ENCODE assay signal across 20 cellular contexts in genomic region chr7:33196194-33196593, GRCh38.
DNase-seq lines count a peak whose midpoint lies in the region; ATAC-seq and TF ChIP-seq lines count a peak whose summit lies in the region.
"Had no signal": no experiment of that assay in that cellular context is flagged by ENCODE, and none has a peak within 500 bp of the region (broad histone marks: within the 10 kb centered on the region; RNA-seq: fewer than 3 reads in every experiment).

No MANE protein-coding gene starts in this region.

- H3K4me3 ChIP-seq in GM23248 (no peak overlapping the region), brain microvascular endothelial cell (ENCODE audit: low read depth, low read length) (no peak overlapping the region), thyroid gland (replicated peaks in 1 of 3) (no peak overlapping the region)
- H3K4me3 ChIP-seq: body of pancreas, heart left ventricle, sigmoid colon, thoracic aorta had no signal

- H3F3A ChIP-seq in GM23248 (ENCODE audit: insufficient read depth), result peaks cover 13% of the 10 kb centered on the region

- H2AFZ ChIP-seq in GM23248, result no peak overlapping the region

- TF ChIP-seq POLR2A in thyroid gland (IDR thresholded peaks at IDR 0.05), result no peak

- ATAC-seq in HG03565 (IDR thresholded peaks at IDR 0.05; ENCODE audit: unreplicated experiment), result no peak
- ATAC-seq: body of pancreas, HepG2, T-helper 17 cell had no signal

- H3K4me1 ChIP-seq in GM23248 (ENCODE audit: insufficient read depth) (peaks cover 18% of the 10 kb centered on the region), thyroid gland (peaks cover 19 to 29% of the 10 kb centered on the region in 2 donors)
- H3K4me1 ChIP-seq: body of pancreas, sigmoid colon had no signal

- intact Hi-C loops in thyroid gland (cut with DNase I), result no loop called here

- WGBS in GM23248 (ENCODE audit: low coverage in 1 of 2, low lambda C conversion rate in 2 of 2, missing lambda C conversion rate in 2 of 2), 2 experiments, result 25 to 26% methylated on average over 1 of the region's 1 CpG
- 33 to 65% methylated on average over 1 of the region's 1 CpG for WGBS in thyroid gland, 2 donors

- in situ Hi-C loops in GM23248 (cut with MboI), result no loop called here
- in situ Hi-C loops in brain microvascular endothelial cell (cut with HindIII; ENCODE audit: low pct_ligation_motif_present, low sequenced_read_pairs), result no loop called here

- H3K27ac ChIP-seq in GM23248 (no peak overlapping the region), brain microvascular endothelial cell (peak overlapping the region; percentile 10), thyroid gland (no peak overlapping the region)
- H3K27ac ChIP-seq: body of pancreas, heart left ventricle, sigmoid colon, thoracic aorta had no signal

- H3K9ac ChIP-seq in GM23248, result no peak overlapping the region

- no peaks in the 10 kb centered on the region for H4K20me1 ChIP-seq in GM23248 (ENCODE audit: insufficient read depth)

- no peaks in the 10 kb centered on the region for H3K27me3 ChIP-seq in GM23248 (replicated peaks; ENCODE audit: insufficient read depth)
- H3K27me3 ChIP-seq in brain microvascular endothelial cell (replicated peaks), result no peaks in the 10 kb centered on the region
- no peaks in the 10 kb centered on the region for H3K27me3 ChIP-seq in thyroid gland
- H3K27me3 ChIP-seq: body of pancreas, heart left ventricle, sigmoid colon had no signal

- no peaks in the 10 kb centered on the region for H3K9me3 ChIP-seq in GM23248 (ENCODE audit: low read depth)
- H3K9me3 ChIP-seq in thyroid gland, result no peaks in the 10 kb centered on the region
- H3K9me3 ChIP-seq: body of pancreas, sigmoid colon, thoracic aorta had no signal

- no peaks in the 10 kb centered on the region for H3K79me2 ChIP-seq in GM23248 (ENCODE audit: insufficient read depth)

- TF ChIP-seq CTCF in brain microvascular endothelial cell (IDR thresholded peaks at IDR 0.05; ENCODE audit: low read depth, low read length, missing control alignments) (no peak), thyroid gland (IDR thresholded peaks at IDR 0.05) (no peak)

- no peaks in the 10 kb centered on the region for H3K9me2 ChIP-seq in GM23248 (ENCODE audit: insufficient read depth)

- DNase-seq in GM23248 (peak; percentile 7), OCI-M1 (lab: John Stamatoyannopoulos, UW) (peak; percentile 54), brain microvascular endothelial cell (peak; percentile 67), retina (peak; percentile 14), hippocampal formation (lab: John Stamatoyannopoulos, UW) (no peak), thyroid gland (no peak), NCI-H446 treated with DMSO at 0.1 percent for 48 hours (lab: John Stamatoyannopoulos, UW) (no peak)
- DNase-seq: activated CD4-positive, alpha-beta T cell treated with anti-CD3 and anti-CD28 coated beads for 48 hours; activated CD8-positive, alpha-beta memory T cell treated with anti-CD3 and anti-CD28 coated beads, Interleukin-2, amount 50 U/mL, for 48 hours; activated naive CD4-positive, alpha-beta T cell; body of pancreas; heart left ventricle; kidney glomerular epithelial cell; NCI-H2029; sigmoid colon; stimulated activated CD4-positive, alpha-beta T cell treated with anti-CD3 and anti-CD28 coated beads, Interleukin-4, amount 100 ng/mL, for 4 hours; T-helper 17 cell had no signal

- H3K36me3 ChIP-seq in GM23248 (ENCODE audit: low read depth), result no peaks in the 10 kb centered on the region
- no peaks in the 10 kb centered on the region for H3K36me3 ChIP-seq in brain microvascular endothelial cell (replicated peaks)
- no peaks in the 10 kb centered on the region for H3K36me3 ChIP-seq in thyroid gland
- H3K36me3 ChIP-seq: heart left ventricle, sigmoid colon, thoracic aorta had no signal

- H3K4me2 ChIP-seq in GM23248 (ENCODE audit: unreplicated experiment), result no peak overlapping the region

Comparison
In these comparisons a context has a peak if more than half of its experiments do, and no peak if none do; other contexts are left out.
1. DNase-seq: peak in GM23248 (single experiment), OCI-M1 (single experiment), brain microvascular endothelial cell (single experiment) and retina (single experiment); none in hippocampal formation (0 of 2), thyroid gland (0 of 2) and NCI-H446 treated with DMSO at 0.1 percent for 48 hours (single experiment).